1 cellular context compared by ENCODE assay signal in genomic region chr7:12407652-12408051, GRCh38. TPM values are rescaled to one million over a fixed set of nuclear protein-coding genes. Genes with fewer than 3 reads are reported as not detected.
"Had no signal": no experiment of that assay in that cellular context is flagged by ENCODE, and none has a peak within 500 bp of the region (broad histone marks: within the 10 kb centered on the region; RNA-seq: fewer than 3 reads in every experiment).

No MANE protein-coding gene starts in this region.

RNA-seq across cellular contexts. Expression of gene VWDE, which starts 4.0 kb away (rescaled TPM):
- total RNA-seq: G401 had no signal
